Comparison of ENCODE assay signal across 21 cellular contexts in the genomic region with DNA sequence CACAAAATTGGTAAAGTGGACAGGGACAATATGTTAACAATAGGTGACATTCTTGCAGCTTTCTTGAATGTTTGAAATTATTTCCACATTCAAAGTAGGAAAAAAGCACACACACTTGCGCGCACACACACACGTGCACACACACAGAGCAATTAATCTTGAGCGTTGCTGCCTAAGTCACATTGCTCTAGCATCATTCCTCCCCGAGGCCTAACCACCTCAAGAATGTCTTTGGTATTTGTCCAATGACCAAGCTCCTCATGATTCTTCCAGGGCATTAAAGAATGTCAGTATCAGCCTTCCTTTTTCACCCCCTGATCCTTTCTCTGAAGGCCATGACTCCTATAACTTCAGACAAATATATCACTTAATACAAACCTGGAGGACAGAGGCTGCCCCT.
A peak's percentile ranks its signal among the peaks of the same experiment; 100 is the strongest.
DNase-seq lines count a peak whose midpoint lies in the region; ATAC-seq, FAIRE-seq and TF ChIP-seq lines count a peak whose summit lies in the region.
"Had no signal": no experiment of that assay in that cellular context is flagged by ENCODE, and none has a peak within 500 bp of the region (broad histone marks: within the 10 kb centered on the region; RNA-seq: fewer than 3 reads in every experiment).

No MANE protein-coding gene starts in this region.

- CTCF ChIA-PET in PC-3 (lab: Charles Lee), result no interaction called here

- no peak overlapping the region for H2AFZ ChIP-seq in PC-3 (ENCODE audit: low read length)

- FAIRE-seq in HTR-8/SVneo (lab: Jason Lieb, UNC), result peak; percentile 89

- POLR2A ChIA-PET in PC-3 (lab: Charles Lee; ENCODE audit: unreplicated experiment), result no interaction called here

- no peaks in the 10 kb centered on the region for H3K79me2 ChIP-seq in PC-3 (ENCODE audit: low read length)

- no peaks in the 10 kb centered on the region for H3K9me2 ChIP-seq in PC-3 (replicated peaks; ENCODE audit: low read length)

- H4K20me1 ChIP-seq in PC-3 (ENCODE audit: low read length), result no peaks in the 10 kb centered on the region

- H3K9ac ChIP-seq in PC-3 (ENCODE audit: low read length), result no peak overlapping the region

- DNase-seq in AG09309 (ENCODE audit: low read depth), result peak; percentile 52
- DNase-seq in HTR-8/SVneo (ENCODE audit: insufficient read length, low spot score), result peak; percentile 53
- DNase-seq in cardiac fibroblast (ENCODE audit: low read depth in 2 of 2), result peak; percentile 15 to 20
- DNase-seq in kidney glomerular epithelial cell (lab: John Stamatoyannopoulos, UW), result peak; percentile 20
- DNase-seq in PC-3, result no peak
- no peak for DNase-seq in caudate nucleus (lab: John Stamatoyannopoulos, UW)
- no peak for DNase-seq in NCI-H1048 (lab: John Stamatoyannopoulos, UW)
- DNase-seq: ACHN; activated T-cell treated with anti-CD3 and anti-CD28 coated beads, Interleukin-2, amount 50 U/mL, for 72 hours; DMS79 treated with DMSO at 0.1 percent for 48 hours; heart right ventricle; immature natural killer cell; Kasumi-1; NCI-H1105 treated with DMSO at 0.1 percent for 48 hours; NCI-H526 treated with DMSO at 0.1 percent for 48 hours; ovary; right lobe of liver; T-helper 17 cell had no signal

- H3K27me3 ChIP-seq in gastroesophageal sphincter, result no peaks in the 10 kb centered on the region
- no peaks in the 10 kb centered on the region for H3K27me3 ChIP-seq in PC-3 (ENCODE audit: low read length)
- H3K27me3 ChIP-seq: heart right ventricle, ovary, right lobe of liver had no signal

- no peak for TF ChIP-seq EP300 in gastroesophageal sphincter (IDR thresholded peaks at IDR 0.05)

- no peak for TF ChIP-seq CTCF in AG09309 (IDR thresholded peaks at IDR 0.05; ENCODE audit: control insufficient read depth, insufficient read depth, low read depth, low read length, missing control alignments)
- no peak for TF ChIP-seq CTCF in cardiac fibroblast (IDR thresholded peaks at IDR 0.05; ENCODE audit: low read depth, low read length)
- no peak for TF ChIP-seq CTCF in gastroesophageal sphincter (IDR thresholded peaks at IDR 0.05)
- TF ChIP-seq CTCF in PC-3 (conservative IDR thresholded peaks at IDR 0.05; ENCODE audit: low read depth, low read length), result no peak

- no peaks in the 10 kb centered on the region for H3K4me1 ChIP-seq in gastroesophageal sphincter
- no peaks in the 10 kb centered on the region for H3K4me1 ChIP-seq in PC-3 (ENCODE audit: insufficient read depth, low read length)
- H3K4me1 ChIP-seq: heart right ventricle, right lobe of liver had no signal

- WGBS in gastroesophageal sphincter (ENCODE audit: low coverage in 1 of 2), 2 donors, result 72% methylated on average over 5 of the region's 5 CpGs; no CpG with 5 or more reads in 1 of the 2 donors

- H3K9me3 ChIP-seq in gastroesophageal sphincter, result peaks cover 0 to 7% (median 0%) of the 10 kb centered on the region in 3 donors
- H3K9me3 ChIP-seq in PC-3 (ENCODE audit: low read length), result no peaks in the 10 kb centered on the region
- H3K9me3 ChIP-seq: ovary, right lobe of liver had no signal

- no peak overlapping the region for H3K4me2 ChIP-seq in PC-3 (ENCODE audit: low read length)

- H3F3A ChIP-seq in PC-3 (ENCODE audit: low read length, unreplicated experiment), result no peaks in the 10 kb centered on the region

- H3K36me3 ChIP-seq in gastroesophageal sphincter, result no peaks in the 10 kb centered on the region
- no peaks in the 10 kb centered on the region for H3K36me3 ChIP-seq in PC-3 (ENCODE audit: low read depth, low read length)
- H3K36me3 ChIP-seq: heart right ventricle, ovary, right lobe of liver had no signal

- intact Hi-C loops in PC-3 (cut with micrococcal nuclease), result no loop called here

- no TSS peak for BruUV-seq in PC-3 (replicated peaks; lab: Mats Ljungman, UMichigan)

- no peak for TF ChIP-seq POLR2A in gastroesophageal sphincter (IDR thresholded peaks at IDR 0.05)

- no peak for ATAC-seq in gastroesophageal sphincter
- no peak for ATAC-seq in PC-3
- ATAC-seq: activated naive CD4-positive, alpha-beta T cell treated with anti-CD3 and anti-CD28 coated beads, Interleukin-2, amount 50 U/mL, for 72 hours; activated T-cell treated with anti-CD3 and anti-CD28 coated beads, Interleukin-2, amount 50 U/mL, for 72 hours; heart right ventricle; right lobe of liver; stimulated activated memory B cell treated with anti-CD40 and anti-IgM and Interleukin-4, amounts not matched to agents 10 μg/mL and 1 μg/mL and 100 μg/mL, for 72 hours; T-helper 17 cell had no signal

- H3K4me3 ChIP-seq in AG09309 (ENCODE audit: control insufficient read depth, low read depth, low read length) (no peak overlapping the region), cardiac fibroblast (replicated peaks in 1 of 2; ENCODE audit: low read depth in 2 of 2, low read length in 2 of 2) (no peak overlapping the region), gastroesophageal sphincter (no peak overlapping the region), PC-3 (ENCODE audit: low read length) (no peak overlapping the region)
- H3K4me3 ChIP-seq: heart right ventricle, ovary, right lobe of liver had no signal

- H3K27ac ChIP-seq in gastroesophageal sphincter (no peak overlapping the region), PC-3 (ENCODE audit: low read length) (no peak overlapping the region), caudate nucleus (ENCODE audit: low read depth, low read length) (no peak overlapping the region)
- H3K27ac ChIP-seq: heart right ventricle, ovary, right lobe of liver had no signal

Comparison
In these comparisons a context has a peak if more than half of its experiments do, and no peak if none do; other contexts are left out.
1. DNase-seq: peak in AG09309 (single experiment), HTR-8/SVneo (single experiment), cardiac fibroblast (2 of 2) and kidney glomerular epithelial cell (single experiment); none in PC-3 (single experiment), caudate nucleus (0 of 61) and NCI-H1048 (single experiment).